Comparison of ENCODE assay signal across 13 cellular contexts in the genomic region with DNA sequence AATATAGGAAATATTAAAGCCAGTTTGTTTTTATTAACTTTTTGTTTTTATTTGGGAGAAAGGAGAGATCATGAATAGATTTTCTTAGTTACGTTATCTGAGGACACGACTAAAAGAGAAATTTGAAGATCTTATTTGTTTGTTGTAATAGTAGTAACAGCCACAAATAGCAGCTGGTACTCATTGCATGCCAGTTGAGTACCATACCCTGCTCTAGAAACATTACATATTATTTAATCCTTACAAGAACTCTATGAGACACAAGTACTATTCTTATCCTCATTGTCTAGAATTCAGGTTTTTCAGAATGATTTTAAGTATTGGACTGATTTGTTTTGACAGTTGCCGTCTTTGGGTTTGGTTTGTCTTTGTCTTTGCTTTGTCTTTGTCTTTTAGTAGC.
"Had no signal": no experiment of that assay in that cellular context is flagged by ENCODE, and none has a peak within 500 bp of the region (broad histone marks: within the 10 kb centered on the region; RNA-seq: fewer than 3 reads in every experiment).

No MANE protein-coding gene starts in this region.

- H3K27ac ChIP-seq: adrenal gland, hepatocyte had no signal

- H3K4me2 ChIP-seq: hepatocyte had no signal

- H3K27me3 ChIP-seq: adrenal gland, hepatocyte had no signal

- H3K79me2 ChIP-seq: hepatocyte had no signal

- H3K4me3 ChIP-seq: adrenal gland, hepatocyte had no signal

- H3K9me3 ChIP-seq: adrenal gland had no signal

- DNase-seq: activated CD4-positive, CD25-positive, alpha-beta regulatory T cell treated with anti-CD3 and anti-CD28 coated beads, Interleukin-2, amount 50 U/mL, for 72 hours; activated naive CD4-positive, alpha-beta T cell treated with anti-CD3 and anti-CD28 coated beads for 36 hours; adrenal gland; islet precursor cell; stimulated activated CD4-positive, alpha-beta T cell treated with anti-CD3 and anti-CD28 coated beads, Interleukin-15, amount 100 ng/mL, for 24 hours; stimulated activated CD4-positive, alpha-beta T cell treated with anti-CD3 and anti-CD28 coated beads, Interleukin-4, amount 100 ng/mL, for 24 hours; stimulated activated naive CD8-positive, alpha-beta T cell treated with anti-CD3 and anti-CD28 coated beads, Interleukin-15, Interleukin-2, amounts not matched to agents 100 U/mL and 50 U/mL, for 24 hours; T1000; trophoblast cell had no signal

- ATAC-seq: esophagus mucosa; left lobe of liver; natural killer cell treated with Interleukin-12 subunit alpha and Interleukin-12 subunit beta and Interleukin-15 and Interleukin-18, amount 100 ng/mL, for 72 hours; stimulated activated naive CD8-positive, alpha-beta T cell treated with anti-CD3 and anti-CD28 coated beads, Interleukin-15, Interleukin-2, amounts not matched to agents 100 U/mL and 50 U/mL, for 24 hours had no signal
